10 cellular contexts compared by ENCODE assay signal in the genomic region with DNA sequence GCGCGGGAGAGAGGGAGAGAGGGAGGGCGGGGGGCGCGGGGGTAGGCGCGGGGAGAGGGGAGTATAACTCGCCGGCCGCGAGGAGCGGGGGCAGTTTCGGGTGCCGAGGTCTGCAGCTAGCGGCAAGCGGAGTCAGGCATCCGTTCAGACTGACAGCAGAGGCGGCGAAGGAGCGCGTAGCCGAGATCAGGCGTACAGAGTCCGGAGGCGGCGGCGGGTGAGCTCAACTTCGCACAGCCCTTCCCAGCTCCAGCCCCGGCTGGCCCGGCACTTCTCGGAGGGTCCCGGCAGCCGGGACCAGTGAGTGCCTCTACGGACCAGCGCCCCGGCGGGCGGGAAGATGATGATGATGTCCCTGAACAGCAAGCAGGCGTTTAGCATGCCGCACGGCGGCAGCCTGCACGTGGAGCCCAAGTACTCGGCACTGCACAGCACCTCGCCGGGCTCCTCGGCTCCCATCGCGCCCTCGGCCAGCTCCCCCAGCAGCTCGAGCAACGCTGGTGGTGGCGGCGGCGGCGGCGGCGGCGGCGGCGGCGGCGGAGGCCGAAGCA.
DNase-seq lines count a peak whose midpoint lies in the region; ATAC-seq and TF ChIP-seq lines count a peak whose summit lies in the region.
"Had no signal": no experiment of that assay in that cellular context is flagged by ENCODE, and none has a peak within 500 bp of the region (broad histone marks: within the 10 kb centered on the region; RNA-seq: fewer than 3 reads in every experiment).

A gene with protein sequence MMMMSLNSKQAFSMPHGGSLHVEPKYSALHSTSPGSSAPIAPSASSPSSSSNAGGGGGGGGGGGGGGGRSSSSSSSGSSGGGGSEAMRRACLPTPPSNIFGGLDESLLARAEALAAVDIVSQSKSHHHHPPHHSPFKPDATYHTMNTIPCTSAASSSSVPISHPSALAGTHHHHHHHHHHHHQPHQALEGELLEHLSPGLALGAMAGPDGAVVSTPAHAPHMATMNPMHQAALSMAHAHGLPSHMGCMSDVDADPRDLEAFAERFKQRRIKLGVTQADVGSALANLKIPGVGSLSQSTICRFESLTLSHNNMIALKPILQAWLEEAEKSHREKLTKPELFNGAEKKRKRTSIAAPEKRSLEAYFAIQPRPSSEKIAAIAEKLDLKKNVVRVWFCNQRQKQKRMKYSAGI (plus strand): TSS at position 93 of the 551 bp plus-strand sequence. CDS start 248 bp downstream, at position 341.

- peaks cover 4% of the 10 kb centered on the region; the same call in 1 of the 2 replicates for H3K4me1 ChIP-seq in iPS DF 6.9 (ENCODE audit: control insufficient read depth, insufficient read depth, low read length)

- no peak for TF ChIP-seq CTCF in WERI-Rb-1 (IDR thresholded peaks at IDR 0.05; ENCODE audit: low read depth, low read length)

- H3K36me3 Mint-ChIP-seq in stimulated activated naive B cell treated with anti-CD40 and anti-IgM and Interleukin-4, amounts not matched to agents 10 μg/mL and 1 μg/mL and 100 μg/mL, for 72 hours, result peaks cover 7 to 15% of the 10 kb centered on the region in 2 donors
- H3K36me3 Mint-ChIP-seq: IgD-negative memory B cell had no signal

- TF ChIP-seq POLR2A in GM18505 (IDR thresholded peaks at IDR 0.05; ENCODE audit: borderline replicate concordance, extremely low read depth, insufficient read depth, insufficient read length), result no peak

- H3K4me1 Mint-ChIP-seq in stimulated activated naive B cell treated with anti-CD40 and anti-IgM and Interleukin-4, amounts not matched to agents 10 μg/mL and 1 μg/mL and 100 μg/mL, for 72 hours, result peaks cover 20 to 38% of the 10 kb centered on the region in 2 donors

- no peaks in the 10 kb centered on the region for H3K27me3 ChIP-seq in WERI-Rb-1 (ENCODE audit: insufficient read depth, low read depth, severe bottlenecking)
- peaks cover 74% of the 10 kb centered on the region for H3K27me3 ChIP-seq in iPS DF 6.9 (ENCODE audit: control insufficient read depth, insufficient read depth, low read length)

- no CpG with 5 or more reads among the region's 64 CpGs for WGBS in iPS DF 6.9 (ENCODE audit: insufficient coverage, insufficient read length)

- H3K9me3 ChIP-seq in WERI-Rb-1 (ENCODE audit: severe bottlenecking), result no peaks in the 10 kb centered on the region
- no peaks in the 10 kb centered on the region for H3K9me3 ChIP-seq in iPS DF 6.9 (ENCODE audit: control insufficient read depth, insufficient read depth, low read length)

- peak; percentile 65 for DNase-seq in activated CD8-positive, alpha-beta memory T cell treated with anti-CD3 and anti-CD28 coated beads for 24 hours
- DNase-seq in activated CD8-positive, alpha-beta memory T cell treated with anti-CD3 and anti-CD28 coated beads, Interleukin-2, amount 50 U/mL, for 4 hours, result no peak
- peak; percentile 70 for DNase-seq in WERI-Rb-1
- no peak for DNase-seq in iPS DF 6.9 (ENCODE audit: low read depth, low spot score)
- no peak for DNase-seq in stimulated activated naive B cell treated with anti-CD40 and anti-IgM and Interleukin-4, amounts not matched to agents 10 μg/mL and 1 μg/mL and 100 μg/mL, for 72 hours
- DNase-seq in UCSD-AML1 (lab: John Stamatoyannopoulos, UW; ENCODE audit: unreplicated experiment), result no peak
- DNase-seq: GDM1 had no signal

- peak within 1 kb of the TSS; percentile 89 for H3K4me3 ChIP-seq in WERI-Rb-1 (ENCODE audit: low read depth, low read length)
- peak within 1 kb of the TSS; percentile 57; the same call in 1 of the 2 replicates for H3K4me3 ChIP-seq in iPS DF 6.9 (ENCODE audit: low read length)

- H3K9me3 Mint-ChIP-seq in stimulated activated naive B cell treated with anti-CD40 and anti-IgM and Interleukin-4, amounts not matched to agents 10 μg/mL and 1 μg/mL and 100 μg/mL, for 72 hours, result peaks cover 3 to 7% of the 10 kb centered on the region in 2 donors
- H3K9me3 Mint-ChIP-seq: IgD-negative memory B cell had no signal

- ATAC-seq in stimulated activated naive B cell treated with anti-CD40 and anti-IgM and Interleukin-4, amounts not matched to agents 10 μg/mL and 1 μg/mL and 100 μg/mL, for 72 hours (replicated peaks), result peak in 1 of 2 donors; percentile 25
- ATAC-seq in HG03196 (IDR thresholded peaks at IDR 0.05; ENCODE audit: unreplicated experiment), result no peak
- no peak for ATAC-seq in GM18505 (IDR thresholded peaks at IDR 0.05; ENCODE audit: unreplicated experiment)

- H3K27ac Mint-ChIP-seq in stimulated activated naive B cell treated with anti-CD40 and anti-IgM and Interleukin-4, amounts not matched to agents 10 μg/mL and 1 μg/mL and 100 μg/mL, for 72 hours, result peak within 1 kb of the TSS; percentile 89

- H3K27me3 Mint-ChIP-seq in stimulated activated naive B cell treated with anti-CD40 and anti-IgM and Interleukin-4, amounts not matched to agents 10 μg/mL and 1 μg/mL and 100 μg/mL, for 72 hours, result peaks cover 73 to 91% of the 10 kb centered on the region in 2 donors

- H3K36me3 ChIP-seq in WERI-Rb-1, result peaks cover 30% of the 10 kb centered on the region
- H3K36me3 ChIP-seq in iPS DF 6.9 (ENCODE audit: control insufficient read depth, insufficient read depth, low read length), result no peaks in the 10 kb centered on the region

- H3K4me3 Mint-ChIP-seq in stimulated activated naive B cell treated with anti-CD40 and anti-IgM and Interleukin-4, amounts not matched to agents 10 μg/mL and 1 μg/mL and 100 μg/mL, for 72 hours, result peak within 1 kb of the TSS; percentile 68 to 76

- H3K27ac ChIP-seq in WERI-Rb-1 (peak within 1 kb of the TSS; percentile 71), iPS DF 6.9 (ENCODE audit: low read length) (no peak within 1 kb of the TSS)

Comparison
In these comparisons a context has a peak if more than half of its experiments do, and no peak if none do; other contexts are left out.
1. DNase-seq: peak in activated CD8-positive, alpha-beta memory T cell treated with anti-CD3 and anti-CD28 coated beads for 24 hours (single experiment) and WERI-Rb-1 (single experiment); none in activated CD8-positive, alpha-beta memory T cell treated with anti-CD3 and anti-CD28 coated beads, Interleukin-2, amount 50 U/mL, for 4 hours (single experiment), iPS DF 6.9 (single experiment), stimulated activated naive B cell treated with anti-CD40 and anti-IgM and Interleukin-4, amounts not matched to agents 10 μg/mL and 1 μg/mL and 100 μg/mL, for 72 hours (single experiment) and UCSD-AML1 (single experiment).